Comparison of ENCODE assay signal across 24 cellular contexts in the genomic region with DNA sequence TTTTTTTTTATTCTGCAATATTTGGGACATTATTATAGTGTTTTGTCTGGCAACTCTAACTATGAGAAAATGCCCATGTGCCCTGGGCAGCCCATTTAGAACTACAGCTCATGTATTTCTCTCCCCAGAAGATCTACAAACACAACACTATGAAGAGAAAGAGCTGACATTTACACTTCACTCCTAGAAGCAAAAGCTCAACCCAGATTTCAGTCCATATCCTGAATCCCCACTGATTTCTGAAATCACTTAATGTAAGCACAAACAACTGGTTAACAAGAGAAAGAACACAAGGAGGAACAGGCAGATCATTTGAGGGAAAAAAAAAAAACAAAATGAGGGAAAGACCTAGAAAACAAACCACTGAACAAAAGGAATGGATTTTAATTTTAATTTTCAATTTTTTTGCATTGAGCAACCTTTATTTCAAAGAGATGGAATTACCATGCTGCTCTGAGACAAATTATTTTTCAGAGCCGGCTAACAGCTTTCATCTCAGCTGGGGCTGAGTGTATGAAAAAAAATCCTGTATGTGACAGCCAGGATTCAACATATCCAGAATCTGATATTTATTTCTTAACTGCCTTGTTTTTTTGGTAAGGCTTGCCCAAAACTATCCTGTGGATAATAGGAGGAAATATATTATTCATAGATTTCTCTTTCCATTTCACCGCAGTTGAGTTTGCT. TPM values are rescaled to one million over a fixed set of nuclear protein-coding genes. Genes with fewer than 3 reads are reported as not detected.
DNase-seq lines count a peak whose midpoint lies in the region; ATAC-seq and TF ChIP-seq lines count a peak whose summit lies in the region.
"Had no signal": no experiment of that assay in that cellular context is flagged by ENCODE, and none has a peak within 500 bp of the region (broad histone marks: within the 10 kb centered on the region; RNA-seq: fewer than 3 reads in every experiment).

No MANE protein-coding gene starts in this region.

- no peaks in the 10 kb centered on the region for H4K20me1 ChIP-seq in GM23338 (replicated peaks; ENCODE audit: insufficient read depth)
- no peaks in the 10 kb centered on the region for H4K20me1 ChIP-seq in neural progenitor cell (ENCODE audit: low read depth)

- H3K4me3 Mint-ChIP-seq in GM23338: no peak overlapping the region
- H3K4me3 Mint-ChIP-seq in WTC11: no peak overlapping the region
- no peak overlapping the region for H3K4me3 Mint-ChIP-seq in neural progenitor cell
- H3K4me3 Mint-ChIP-seq: B cell; CD8-positive, alpha-beta T cell; HFFc6 had no signal

- H3K36me3 Mint-ChIP-seq in GM23338 (ENCODE audit: low read depth) (no peaks in the 10 kb centered on the region), WTC11 (no peaks in the 10 kb centered on the region), neural progenitor cell (peaks cover 1% of the 10 kb centered on the region)
- H3K36me3 Mint-ChIP-seq: CD8-positive, alpha-beta T cell had no signal

- POLR2A ChIA-PET in WTC11 (lab: Charles Lee): no interaction called here

- H3K27me3 Mint-ChIP-seq in GM23338 (ENCODE audit: insufficient read depth, low read depth, poor library complexity) (no peaks in the 10 kb centered on the region), WTC11 (ENCODE audit: low read depth) (no peaks in the 10 kb centered on the region), neural progenitor cell (ENCODE audit: insufficient read depth, low read depth) (peaks cover 2% of the 10 kb centered on the region)

- H2AFZ ChIP-seq in GM23338: peak overlapping the region; percentile 11; the same call in 1 of the 2 replicates
- peak overlapping the region; percentile 42 for H2AFZ ChIP-seq in neural progenitor cell (replicated peaks)

- H3K9ac ChIP-seq in neural progenitor cell: no peak overlapping the region

- H3K79me2 ChIP-seq in GM23338 (replicated peaks; ENCODE audit: insufficient read depth) (no peaks in the 10 kb centered on the region), neural progenitor cell (ENCODE audit: low read depth) (no peaks in the 10 kb centered on the region)

- H3K9me3 Mint-ChIP-seq in GM23338 (no peaks in the 10 kb centered on the region; the same call in 2 of the 3 replicates), WTC11 (peaks cover 6% of the 10 kb centered on the region), neural progenitor cell (peaks cover 2% of the 10 kb centered on the region)
- H3K9me3 Mint-ChIP-seq: CD8-positive, alpha-beta T cell; HFFc6 had no signal

- H3K27me3 ChIP-seq in GM23338 (ENCODE audit: insufficient read depth) (no peaks in the 10 kb centered on the region), dorsolateral prefrontal cortex (no peaks in the 10 kb centered on the region), neural progenitor cell (no peaks in the 10 kb centered on the region)

- no peak for TF ChIP-seq POLR2A in GM18505 (IDR thresholded peaks at IDR 0.05; ENCODE audit: borderline replicate concordance, extremely low read depth, insufficient read depth, insufficient read length)

- DNase-seq in GM23338 (ENCODE audit: low spot score) (no peak), WTC11 (ENCODE audit: low spot score) (no peak), dorsolateral prefrontal cortex (no peak), neural progenitor cell (ENCODE audit: low spot score) (no peak), NCI-H1417 treated with DMSO at 0.1 percent for 48 hours (lab: John Stamatoyannopoulos, UW) (no peak)
- DNase-seq: Caco-2; CD8-positive, alpha-beta T cell; DMS79; HFFc6; KG1; NCI-H1092; NCI-H1436; NCI-H187; NCI-H2081 treated with DMSO at 0.1 percent for 48 hours; NCI-H524; NCI-H748 treated with DMSO at 0.1 percent for 48 hours; SIG-M5; SW 1271 had no signal

- TF ChIP-seq CTCF in GM23338 (conservative IDR thresholded peaks at IDR 0.05; ENCODE audit: low read depth in 2 of 2): no peak
- no peak for TF ChIP-seq CTCF in WTC11 (IDR thresholded peaks at IDR 0.05)
- no peak for TF ChIP-seq CTCF in dorsolateral prefrontal cortex (IDR thresholded peaks at IDR 0.05 in 54 of 56, conservative IDR thresholded peaks at IDR 0.05 in 2 of 56; ENCODE audit: low read depth in 1 of 56, partially characterized antibody in 56 of 56)
- TF ChIP-seq CTCF in neural progenitor cell (IDR thresholded peaks at IDR 0.05): no peak

- no peak overlapping the region for H3K4me2 ChIP-seq in GM23338
- no peak overlapping the region for H3K4me2 ChIP-seq in neural progenitor cell

- H3K9me3 ChIP-seq in neural progenitor cell (ENCODE audit: low read depth): no peaks in the 10 kb centered on the region
- H3K9me3 ChIP-seq: Caco-2, HAP-1 had no signal

- no peak for ATAC-seq in GM23338
- no peak for ATAC-seq in WTC11
- ATAC-seq in GM18505 (IDR thresholded peaks at IDR 0.05; ENCODE audit: unreplicated experiment): no peak
- ATAC-seq in HG02759 (IDR thresholded peaks at IDR 0.05; ENCODE audit: unreplicated experiment): no peak
- ATAC-seq: CD8-positive, alpha-beta T cell had no signal

- CTCF ChIA-PET in WTC11 (lab: Charles Lee): interaction anchor here (1.2 to 1.9 kb wide), 4 partner anchors 8 to 118 kb away, joined by 3 to 5 read pairs (median 4); a partner anchor contains a TSS

- H3K4me1 ChIP-seq in GM23338 (ENCODE audit: insufficient read depth) (peaks cover 6% of the 10 kb centered on the region; the same call in 1 of the 2 replicates), neural progenitor cell (no peaks in the 10 kb centered on the region)
- H3K4me1 ChIP-seq: Caco-2, HAP-1 had no signal

- H3K27ac ChIP-seq in GM23338 (ENCODE audit: low read depth): no peak overlapping the region
- peak overlapping the region in 24 of 59 donors; percentile 1 to 83 (median 38) for H3K27ac ChIP-seq in dorsolateral prefrontal cortex
- H3K27ac ChIP-seq in neural progenitor cell: no peak overlapping the region
- H3K27ac ChIP-seq: C4-2B, SK-N-MC had no signal

- H3K4me1 Mint-ChIP-seq in GM23338: peaks cover 14% of the 10 kb centered on the region
- peaks cover 12% of the 10 kb centered on the region for H3K4me1 Mint-ChIP-seq in WTC11
- H3K4me1 Mint-ChIP-seq in neural progenitor cell: peaks cover 6% of the 10 kb centered on the region
- H3K4me1 Mint-ChIP-seq: B cell had no signal

- H3F3A ChIP-seq in GM23338 (replicated peaks; ENCODE audit: low read depth): no peaks in the 10 kb centered on the region
- no peaks in the 10 kb centered on the region for H3F3A ChIP-seq in neural progenitor cell (ENCODE audit: low read depth)

- intact Hi-C loops in dorsolateral prefrontal cortex (cut with DNase I): no loop called here

- H3K36me3 ChIP-seq in GM23338 (ENCODE audit: insufficient read depth) (no peaks in the 10 kb centered on the region), neural progenitor cell (no peaks in the 10 kb centered on the region)
- H3K36me3 ChIP-seq: HAP-1 had no signal

- H3K9me2 ChIP-seq in GM23338 (ENCODE audit: insufficient read depth): no peaks in the 10 kb centered on the region; the same call in 1 of the 2 replicates

- no peak overlapping the region for H3K4me3 ChIP-seq in GM23338
- peak overlapping the region in 38 of 59 donors; percentile 0 to 50 (median 30) for H3K4me3 ChIP-seq in dorsolateral prefrontal cortex
- no peak overlapping the region for H3K4me3 ChIP-seq in neural progenitor cell
- H3K4me3 ChIP-seq: HAP-1, SK-N-MC had no signal

- H3K27ac Mint-ChIP-seq in GM23338 (peak overlapping the region; percentile 38), WTC11 (peak overlapping the region; percentile 87), neural progenitor cell (no peak overlapping the region)
- H3K27ac Mint-ChIP-seq: B cell; CD8-positive, alpha-beta T cell; HFFc6 had no signal

TF ChIP-seq in GM23338, 12 proteins besides CTCF, POLR2A, EP300 and RAD21 (continues in another document):
- TF ChIP-seq JUNB (IDR thresholded peaks at IDR 0.05; ENCODE audit: unreplicated experiment): no peak
- no peak for TF ChIP-seq POLR2AphosphoS5 (IDR thresholded peaks at IDR 0.05; ENCODE audit: low read depth)
- TF ChIP-seq CREB1 (CRISPR knock-in tag; IDR thresholded peaks at IDR 0.05; ENCODE audit: low read depth): no peak

TF ChIP-seq in WTC11, 78 proteins besides CTCF, POLR2A, EP300 and RAD21:
- TF ChIP-seq NR3C1 (CRISPR knock-in tag; conservative IDR thresholded peaks at IDR 0.05; ENCODE audit: low read depth): 0 out of 2 replicates have a peak, but pooled peaks have one; percentile 27
- TF ChIP-seq, protein P1, sequence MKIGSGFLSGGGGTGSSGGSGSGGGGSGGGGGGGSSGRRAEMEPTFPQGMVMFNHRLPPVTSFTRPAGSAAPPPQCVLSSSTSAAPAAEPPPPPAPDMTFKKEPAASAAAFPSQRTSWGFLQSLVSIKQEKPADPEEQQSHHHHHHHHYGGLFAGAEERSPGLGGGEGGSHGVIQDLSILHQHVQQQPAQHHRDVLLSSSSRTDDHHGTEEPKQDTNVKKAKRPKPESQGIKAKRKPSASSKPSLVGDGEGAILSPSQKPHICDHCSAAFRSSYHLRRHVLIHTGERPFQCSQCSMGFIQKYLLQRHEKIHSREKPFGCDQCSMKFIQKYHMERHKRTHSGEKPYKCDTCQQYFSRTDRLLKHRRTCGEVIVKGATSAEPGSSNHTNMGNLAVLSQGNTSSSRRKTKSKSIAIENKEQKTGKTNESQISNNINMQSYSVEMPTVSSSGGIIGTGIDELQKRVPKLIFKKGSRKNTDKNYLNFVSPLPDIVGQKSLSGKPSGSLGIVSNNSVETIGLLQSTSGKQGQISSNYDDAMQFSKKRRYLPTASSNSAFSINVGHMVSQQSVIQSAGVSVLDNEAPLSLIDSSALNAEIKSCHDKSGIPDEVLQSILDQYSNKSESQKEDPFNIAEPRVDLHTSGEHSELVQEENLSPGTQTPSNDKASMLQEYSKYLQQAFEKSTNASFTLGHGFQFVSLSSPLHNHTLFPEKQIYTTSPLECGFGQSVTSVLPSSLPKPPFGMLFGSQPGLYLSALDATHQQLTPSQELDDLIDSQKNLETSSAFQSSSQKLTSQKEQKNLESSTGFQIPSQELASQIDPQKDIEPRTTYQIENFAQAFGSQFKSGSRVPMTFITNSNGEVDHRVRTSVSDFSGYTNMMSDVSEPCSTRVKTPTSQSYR (CRISPR knock-in tag; IDR thresholded peaks at IDR 0.05): no peak

RNA-seq across cellular contexts. Expression of a gene that starts 32.5 kb away (rescaled TPM):
- 1.0 and 1.4 TPM in 2 replicates for total RNA-seq in GM23338 (2014; rRNA removed; shearing (Covaris generic))
- polyA plus RNA-seq in GM23338 (2016; fragmentation: Nextera tagmentation; extraction: Ambion mirVana): 0.44 and 0.54 TPM in 2 replicates
- total RNA-seq in WTC11 (2021) (0.41 to 0.81 TPM (median 0.50 TPM) in 3 replicates), dorsolateral prefrontal cortex (10 to 100 TPM in 119 of 120 experiments, 1 to 10 TPM in 1; 9.2 to 37.7 (median 25.0) TPM), neural progenitor cell (ENCODE audit: low replicate concordance) (0.12 and 0.34 TPM in 2 replicates)
- total RNA-seq: CD8-positive, alpha-beta T cell had no signal

RNA-seq across cellular contexts. Expression of a gene that starts 53.2 kb away (rescaled TPM):
- 47.8 and 64.5 TPM in 2 replicates for total RNA-seq in GM23338 (2014; rRNA removed; shearing (Covaris generic))
- 41.8 and 46.8 TPM in 2 replicates for polyA plus RNA-seq in GM23338 (2016; fragmentation: Nextera tagmentation; extraction: Ambion mirVana)
- 43.5 to 49.1 TPM (median 45.8 TPM) in 3 replicates for total RNA-seq in WTC11 (2021)
- 10 to 100 TPM; 32.5 to 61.2 (median 49.0) TPM for total RNA-seq in dorsolateral prefrontal cortex
- 31.8 and 49.9 TPM in 2 replicates for total RNA-seq in neural progenitor cell (ENCODE audit: low replicate concordance)

RNA-seq across cellular contexts. Expression of a gene that starts 53.4 kb away (rescaled TPM):
- total RNA-seq in GM23338 (2014; rRNA removed; shearing (Covaris generic)): 17.4 and 17.8 TPM in 2 replicates
- polyA plus RNA-seq in GM23338 (2016; fragmentation: Nextera tagmentation; extraction: Ambion mirVana): 175 and 190 TPM in 2 replicates
- 54.0 to 64.0 TPM (median 62.8 TPM) in 3 replicates for total RNA-seq in WTC11 (2021)
- total RNA-seq in dorsolateral prefrontal cortex: 10 to 100 TPM; 13.5 to 34.9 (median 23.7) TPM
- 9.6 and 12.0 TPM in 2 replicates for total RNA-seq in neural progenitor cell (ENCODE audit: low replicate concordance)

Comparison
In these comparisons a context has a peak if more than half of its experiments do, and no peak if none do; other contexts are left out.
1. H3K4me3 ChIP-seq: peak in dorsolateral prefrontal cortex (38 of 59); none in GM23338 (single experiment) and neural progenitor cell (single experiment).